In the genomic region with DNA sequence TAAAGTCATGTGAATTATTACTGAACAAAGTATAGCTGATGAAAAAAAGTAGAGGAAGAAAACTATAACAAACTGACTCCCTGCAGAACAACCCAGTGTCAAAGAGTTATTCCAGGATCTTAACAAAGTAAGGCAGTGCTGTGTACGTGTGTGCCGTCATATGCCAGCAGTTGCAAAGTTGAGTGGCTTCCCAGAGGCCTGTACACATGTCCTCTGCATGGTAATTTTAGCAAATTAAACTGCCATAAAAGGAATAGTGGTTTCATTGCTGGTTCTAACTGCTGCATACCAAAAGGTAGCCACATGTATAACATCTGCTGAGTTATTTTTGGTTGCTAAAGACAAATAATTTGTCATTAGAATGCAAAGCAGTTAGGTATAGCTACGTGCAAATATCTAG, we compare ENCODE assay signal across 17 cellular contexts. TPM values are rescaled to one million over a fixed set of nuclear protein-coding genes. Genes with fewer than 3 reads are reported as not detected.
DNase-seq lines count a peak whose midpoint lies in the region; ATAC-seq and TF ChIP-seq lines count a peak whose summit lies in the region.
"Had no signal": no experiment of that assay in that cellular context is flagged by ENCODE, and none has a peak within 500 bp of the region (broad histone marks: within the 10 kb centered on the region; RNA-seq: fewer than 3 reads in every experiment).

No MANE protein-coding gene starts in this region.

- H3K4me3 ChIP-seq in HFF-Myc (replicated peaks; ENCODE audit: low read depth, low read length) (no peak overlapping the region), psoas muscle (no peak overlapping the region)
- H3K4me3 ChIP-seq: esophagus muscularis mucosa, pancreas, Peyer's patch had no signal

- 39 to 41% (median 39%) methylated on average over 3 of the region's 3 CpGs for WGBS in psoas muscle, 3 donors

- no peaks in the 10 kb centered on the region for H3K27me3 ChIP-seq in psoas muscle (ENCODE audit: insufficient read depth in 3 of 3, low read length in 2 of 3)
- H3K27me3 ChIP-seq: esophagus muscularis mucosa, pancreas, Peyer's patch had no signal

- intact Hi-C loops in activated CD4-positive, alpha-beta T cell treated with anti-CD3 and anti-CD28 coated beads, Interleukin-2, amount 10 ng/mL, durations not matched to agents 24 days and 14 days (cut with micrococcal nuclease): no loop called here
- intact Hi-C loops in activated CD8-positive, alpha-beta T cell treated with anti-CD3 and anti-CD28 coated beads for 36 hours (cut with micrococcal nuclease): no loop called here
- intact Hi-C loops in psoas muscle (cut with DNase I): no loop called here

- POLR2A ChIA-PET in activated CD8-positive, alpha-beta T cell treated with anti-CD3 and anti-CD28 coated beads for 36 hours (lab: Charles Lee): interaction anchor here (0.9 to 1.8 kb wide), 3 partner anchors 9 to 21 kb away, joined by 3 to 6 read pairs (median 3); no protein-coding TSS in a partner anchor

- no peaks in the 10 kb centered on the region for H3K9me3 ChIP-seq in psoas muscle
- H3K9me3 ChIP-seq: esophagus muscularis mucosa, pancreas, Peyer's patch had no signal

- H3K27ac ChIP-seq in psoas muscle: peak overlapping the region; percentile 40
- H3K27ac ChIP-seq: esophagus muscularis mucosa, pancreas, Peyer's patch had no signal

- no peak for DNase-seq in activated CD4-positive, alpha-beta T cell treated with anti-CD3 and anti-CD28 coated beads, Interleukin-2, amount 10 ng/mL, durations not matched to agents 24 days and 14 days
- no peak for DNase-seq in activated CD4-positive, alpha-beta T cell treated with anti-CD3 and anti-CD28 coated beads, Interleukin-2, amount 50 U/mL, for 1 hour
- peak; percentile 89 for DNase-seq in HFF-Myc (ENCODE audit: extremely low read depth, low read depth)
- peak; percentile 46 for DNase-seq in activated CD8-positive, alpha-beta T cell treated with anti-CD3 and anti-CD28 coated beads for 36 hours
- DNase-seq in psoas muscle: no peak
- DNase-seq in islet precursor cell: no peak
- DNase-seq in DMS79 treated with DMSO at 0.1 percent for 48 hours (lab: John Stamatoyannopoulos, UW): no peak
- DNase-seq: cortex of kidney; DND-41; H7; MM.1S; NCI-H226; pancreas; Peyer's patch; stimulated activated CD4-positive, alpha-beta T cell treated with anti-CD3 and anti-CD28 coated beads, Interleukin-12 subunit alpha, Interleukin-12 subunit beta, amount 100 ng/mL, for 4 hours had no signal

- ATAC-seq in activated CD8-positive, alpha-beta T cell treated with anti-CD3 and anti-CD28 coated beads for 36 hours: peak; percentile 64
- ATAC-seq in psoas muscle (peak in 3 of 4 donors; percentile 78 to 87 (median 83)), HG03097 (IDR thresholded peaks at IDR 0.05; ENCODE audit: low FRiP score, unreplicated experiment) (no peak)
- ATAC-seq: pancreas had no signal

- peaks cover 37% of the 10 kb centered on the region for H3K36me3 Mint-ChIP-seq in activated CD4-positive, alpha-beta T cell treated with anti-CD3 and anti-CD28 coated beads, Interleukin-2, amount 10 ng/mL, durations not matched to agents 24 days and 14 days (ENCODE audit: low read depth)
- H3K36me3 Mint-ChIP-seq in activated CD8-positive, alpha-beta T cell treated with anti-CD3 and anti-CD28 coated beads for 36 hours (ENCODE audit: low read depth): peaks cover 47% of the 10 kb centered on the region

- TF ChIP-seq CTCF in HFF-Myc (IDR thresholded peaks at IDR 0.05; ENCODE audit: low read depth, low read length, missing control alignments) (no peak), psoas muscle (IDR thresholded peaks at IDR 0.05) (no peak)
- no peak for TF ChIP-seq CTCF in activated CD8-positive, alpha-beta T cell treated with anti-CD3 and anti-CD28 coated beads for 36 hours (IDR thresholded peaks at IDR 0.05)

- H3K27me3 Mint-ChIP-seq in activated CD4-positive, alpha-beta T cell treated with anti-CD3 and anti-CD28 coated beads, Interleukin-2, amount 10 ng/mL, durations not matched to agents 24 days and 14 days: no peaks in the 10 kb centered on the region
- no peaks in the 10 kb centered on the region for H3K27me3 Mint-ChIP-seq in activated CD8-positive, alpha-beta T cell treated with anti-CD3 and anti-CD28 coated beads for 36 hours

- CTCF ChIA-PET in activated CD8-positive, alpha-beta T cell treated with anti-CD3 and anti-CD28 coated beads for 36 hours (lab: Charles Lee): interaction anchor here (0.7 to 1.8 kb wide), 7 partner anchors 9 to 44 kb away, joined by 3 to 8 read pairs (median 3); no protein-coding TSS in a partner anchor

- H3K36me3 ChIP-seq in psoas muscle (ENCODE audit: insufficient read depth in 1 of 2, low read depth in 1 of 2): no peaks in the 10 kb centered on the region
- H3K36me3 ChIP-seq: esophagus muscularis mucosa, pancreas, Peyer's patch had no signal

- H3K9me3 Mint-ChIP-seq in activated CD4-positive, alpha-beta T cell treated with anti-CD3 and anti-CD28 coated beads, Interleukin-2, amount 10 ng/mL, durations not matched to agents 24 days and 14 days: no peaks in the 10 kb centered on the region
- no peaks in the 10 kb centered on the region for H3K9me3 Mint-ChIP-seq in activated CD8-positive, alpha-beta T cell treated with anti-CD3 and anti-CD28 coated beads for 36 hours

- no peak overlapping the region for H3K4me3 Mint-ChIP-seq in activated CD4-positive, alpha-beta T cell treated with anti-CD3 and anti-CD28 coated beads, Interleukin-2, amount 10 ng/mL, durations not matched to agents 24 days and 14 days
- H3K4me3 Mint-ChIP-seq in activated CD8-positive, alpha-beta T cell treated with anti-CD3 and anti-CD28 coated beads for 36 hours: peak overlapping the region; percentile 34

- H3K27ac Mint-ChIP-seq in activated CD4-positive, alpha-beta T cell treated with anti-CD3 and anti-CD28 coated beads, Interleukin-2, amount 10 ng/mL, durations not matched to agents 24 days and 14 days: peak overlapping the region; percentile 83
- peak overlapping the region; percentile 92 for H3K27ac Mint-ChIP-seq in activated CD8-positive, alpha-beta T cell treated with anti-CD3 and anti-CD28 coated beads for 36 hours

- peaks cover 54% of the 10 kb centered on the region for H3K4me1 Mint-ChIP-seq in activated CD4-positive, alpha-beta T cell treated with anti-CD3 and anti-CD28 coated beads, Interleukin-2, amount 10 ng/mL, durations not matched to agents 24 days and 14 days
- peaks cover 86% of the 10 kb centered on the region for H3K4me1 Mint-ChIP-seq in activated CD8-positive, alpha-beta T cell treated with anti-CD3 and anti-CD28 coated beads for 36 hours (ENCODE audit: low read depth)

- peaks cover 33% of the 10 kb centered on the region for H3K4me1 ChIP-seq in psoas muscle
- H3K4me1 ChIP-seq: esophagus muscularis mucosa, pancreas, Peyer's patch had no signal

RNA-seq across cellular contexts. Expression of gene RIPOR2, which starts 44.8 kb away (rescaled TPM):
- total RNA-seq in activated CD4-positive, alpha-beta T cell treated with anti-CD3 and anti-CD28 coated beads, Interleukin-2, amount 10 ng/mL, durations not matched to agents 24 days and 14 days: 25.3 and 26.5 TPM in 2 replicates
- total RNA-seq in activated CD8-positive, alpha-beta T cell treated with anti-CD3 and anti-CD28 coated beads for 36 hours: 10 to 100 TPM; 88.3 to 96.3 TPM
- 10 to 100 TPM in 1 of 4 donors, 1 to 10 TPM in 3; 4.1 to 13.2 (median 7.5) TPM for total RNA-seq in psoas muscle
- 10 to 100 TPM in 1 of 3 donors, 1 to 10 TPM in 2; 1.3 to 12.9 (median 5.8) TPM for polyA plus RNA-seq in psoas muscle

Comparison
In these comparisons a context has a peak if more than half of its experiments do, and no peak if none do; other contexts are left out.
1. DNase-seq: peak in HFF-Myc (single experiment) and activated CD8-positive, alpha-beta T cell treated with anti-CD3 and anti-CD28 coated beads for 36 hours (single experiment); none in activated CD4-positive, alpha-beta T cell treated with anti-CD3 and anti-CD28 coated beads, Interleukin-2, amount 10 ng/mL, durations not matched to agents 24 days and 14 days (single experiment), activated CD4-positive, alpha-beta T cell treated with anti-CD3 and anti-CD28 coated beads, Interleukin-2, amount 50 U/mL, for 1 hour (single experiment), psoas muscle (0 of 2), islet precursor cell (single experiment) and DMS79 treated with DMSO at 0.1 percent for 48 hours (single experiment).